Comparison of ENCODE assay signal across 6 cellular contexts in the genomic region with DNA sequence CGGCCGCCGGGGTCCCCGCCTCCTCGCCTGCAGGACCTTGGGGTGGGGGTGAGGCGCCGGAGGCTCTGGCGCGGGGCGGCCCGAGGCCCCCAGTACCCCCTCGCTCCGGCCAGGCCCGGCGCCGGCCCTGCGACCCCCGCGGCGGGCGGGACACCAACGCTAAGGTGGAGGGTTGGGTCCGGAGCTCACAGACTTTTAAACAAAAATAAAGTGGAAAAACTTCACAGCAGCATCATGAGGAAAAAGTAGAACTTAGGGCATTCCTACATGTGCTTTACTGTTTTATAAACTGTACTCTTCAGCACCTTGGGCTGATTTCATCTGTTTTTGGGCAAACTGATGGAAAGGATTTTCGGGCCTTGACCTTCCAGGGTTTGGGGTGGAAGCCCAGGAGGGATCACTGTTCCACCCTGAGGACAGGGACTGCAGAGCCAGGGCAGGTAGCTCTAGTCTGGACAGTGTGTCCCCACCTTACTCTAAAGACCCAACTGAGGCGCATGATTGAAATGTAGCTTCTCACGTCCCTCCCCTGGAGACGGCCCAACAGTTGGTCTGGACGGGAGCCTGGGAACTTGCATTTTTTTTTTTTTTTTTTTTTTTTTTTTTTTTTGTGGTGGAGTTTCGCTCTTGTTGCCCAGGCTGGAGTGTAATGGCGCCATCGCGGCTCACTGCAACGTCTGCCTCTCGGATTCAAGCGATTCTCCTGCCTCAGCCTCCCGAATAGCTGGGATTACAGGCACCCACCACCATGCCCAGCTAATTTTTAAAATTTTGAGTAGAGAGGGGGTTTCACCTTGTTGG. TPM values are rescaled to one million over a fixed set of nuclear protein-coding genes. Genes with fewer than 3 reads are reported as not detected.
DNase-seq lines count a peak whose midpoint lies in the region; ATAC-seq lines count a peak whose summit lies in the region.

No MANE protein-coding gene starts in this region.

- peaks cover 1% of the 10 kb centered on the region for H3K9me3 Mint-ChIP-seq in activated naive CD4-positive, alpha-beta T cell treated with anti-CD3 and anti-CD28 coated beads for 36 hours
- H3K9me3 Mint-ChIP-seq in T-cell, result peaks cover 0 to 2% (median 0%) of the 10 kb centered on the region in 3 donors

- H3K4me1 Mint-ChIP-seq in activated naive CD4-positive, alpha-beta T cell treated with anti-CD3 and anti-CD28 coated beads for 36 hours (ENCODE audit: low read depth), result peaks cover 40% of the 10 kb centered on the region
- peaks cover 38 to 45% (median 44%) of the 10 kb centered on the region in 3 donors for H3K4me1 Mint-ChIP-seq in T-cell

- H3K4me1 ChIP-seq in aorta (ENCODE audit: control insufficient read depth in 1 of 2, insufficient read depth in 2 of 2, low read length in 2 of 2), result peaks cover 0 to 4% of the 10 kb centered on the region in 2 donors

- H3K27me3 Mint-ChIP-seq in activated naive CD4-positive, alpha-beta T cell treated with anti-CD3 and anti-CD28 coated beads for 36 hours (ENCODE audit: low read depth), result no peaks in the 10 kb centered on the region
- no peaks in the 10 kb centered on the region for H3K27me3 Mint-ChIP-seq in T-cell

- DNase-seq in activated naive CD4-positive, alpha-beta T cell treated with anti-CD3 and anti-CD28 coated beads for 36 hours, result no peak
- no peak for DNase-seq in activated naive CD4-positive, alpha-beta T cell treated with Interleukin-2 at 50 U/mL for 16 hours
- DNase-seq in T-cell (peak in 1 of 34 experiments; percentile 17), aorta (no peak), occipital lobe (lab: John Stamatoyannopoulos, UW) (no peak)

- ATAC-seq in T-cell (replicated peaks in 1 of 4), result peak; percentile 2 to 10 (median 6)
- no peak for ATAC-seq in aorta (ENCODE audit: low FRiP score)

- no peaks in the 10 kb centered on the region for H3K27me3 ChIP-seq in aorta (ENCODE audit: control insufficient read depth in 1 of 2, insufficient read depth in 2 of 2, low read length in 1 of 2)

- peak overlapping the region; percentile 85 for H3K27ac Mint-ChIP-seq in activated naive CD4-positive, alpha-beta T cell treated with anti-CD3 and anti-CD28 coated beads for 36 hours
- H3K27ac Mint-ChIP-seq in T-cell, result peak overlapping the region; percentile 83 to 91

- CTCF ChIA-PET in activated naive CD4-positive, alpha-beta T cell treated with anti-CD3 and anti-CD28 coated beads for 36 hours (lab: Charles Lee), result interaction anchor here (1.1 to 1.4 kb wide), 2 partner anchors 28 to 115 kb away, joined by 3 to 6 read pairs; no protein-coding TSS in a partner anchor
- CTCF ChIA-PET in T-cell (lab: Charles Lee), result interaction anchor here (0.6 to 0.7 kb wide), 8 partner anchors 32 to 475 kb away, joined by 3 to 14 read pairs (median 4); no protein-coding TSS in a partner anchor

- POLR2A ChIA-PET in T-cell (lab: Charles Lee), result no interaction called here

- peaks cover 13% of the 10 kb centered on the region for H3K36me3 Mint-ChIP-seq in activated naive CD4-positive, alpha-beta T cell treated with anti-CD3 and anti-CD28 coated beads for 36 hours (ENCODE audit: low read depth)
- peaks cover 9% of the 10 kb centered on the region for H3K36me3 Mint-ChIP-seq in T-cell

- no peak overlapping the region for H3K27ac ChIP-seq in aorta (ENCODE audit: low read depth in 1 of 2, low read length in 2 of 2)

- H3K4me3 ChIP-seq in iPS-18c (ENCODE audit: insufficient read depth, low read depth, low read length) (peak overlapping the region; percentile 81), aorta (ENCODE audit: low read length in 2 of 2) (peak overlapping the region; percentile 80 to 87)

- H3K9me3 ChIP-seq in iPS-18c (ENCODE audit: control insufficient read depth, insufficient read depth, low read length) (peaks cover 2% of the 10 kb centered on the region), aorta (ENCODE audit: control insufficient read depth, low read length) (no peaks in the 10 kb centered on the region)

- peak overlapping the region; percentile 91 for H3K4me3 Mint-ChIP-seq in activated naive CD4-positive, alpha-beta T cell treated with anti-CD3 and anti-CD28 coated beads for 36 hours
- peak overlapping the region; percentile 52 to 91 (median 88) for H3K4me3 Mint-ChIP-seq in T-cell

- H3K36me3 ChIP-seq in aorta (ENCODE audit: control insufficient read depth in 1 of 2, insufficient read depth in 2 of 2, low read length in 1 of 2), result no peaks in the 10 kb centered on the region

- 11 to 12% methylated on average over 25 to 36 of the region's 36 CpGs for WGBS in aorta, 2 donors

- intact Hi-C loops in activated naive CD4-positive, alpha-beta T cell treated with anti-CD3 and anti-CD28 coated beads for 36 hours (cut with micrococcal nuclease), result loop anchor here (1.0 to 5.0 kb wide), 7 partner anchors 23 to 329 kb away; partner anchors contain the start of genes ATP5F1E, PRELID3B and STX16
- intact Hi-C loops in aorta (cut with DNase I), result loop anchor here (2.0 to 5.0 kb wide), 4 partner anchors 59 to 89 kb away; partner anchors contain the start of gene PRELID3B (in 1 of the 2)

RNA-seq across cellular contexts. Expression of gene NELFCD, which starts 0.7 kb away (rescaled TPM):
- 100 to 1,000 TPM; 102 to 103 TPM for total RNA-seq in activated naive CD4-positive, alpha-beta T cell treated with anti-CD3 and anti-CD28 coated beads for 36 hours
- 10 to 100 TPM; 72.6 to 95.4 (median 90.4) TPM for total RNA-seq in T-cell
- total RNA-seq in aorta, result 10 to 100 TPM; 40.5 to 50.1 TPM
- 10 to 100 TPM; 22.7 to 53.9 TPM for polyA plus RNA-seq in aorta
- 45.7 TPM for total RNA-seq in occipital lobe

RNA-seq across cellular contexts. Expression of gene CTSZ, which starts 25.3 kb away (rescaled TPM):
- total RNA-seq in activated naive CD4-positive, alpha-beta T cell treated with anti-CD3 and anti-CD28 coated beads for 36 hours, result 10 to 100 TPM; 17.3 to 17.9 TPM
- total RNA-seq in T-cell (10 to 100 TPM; 16.8 to 37.1 (median 26.1) TPM), aorta (100 to 1,000 TPM; 183 to 241 TPM), occipital lobe (12.2 TPM)
- polyA plus RNA-seq in aorta, result 100 to 1,000 TPM; 299 to 350 TPM

RNA-seq across cellular contexts. Expression of gene TUBB1, which starts 37.5 kb away (rescaled TPM):
- total RNA-seq in activated naive CD4-positive, alpha-beta T cell treated with anti-CD3 and anti-CD28 coated beads for 36 hours, result not detected
- total RNA-seq in T-cell (1 to 10 TPM in 1 of 5 donors, under 1 TPM in 1, not detected in 3; 0.56 to 5.0 TPM), aorta (1 to 10 TPM in 1 of 2 donors, under 1 TPM in 1; 0.15 to 2.1 TPM), occipital lobe (0.47 TPM)
- polyA plus RNA-seq in aorta, result not detected

RNA-seq across cellular contexts. Expression of gene ATP5F1E, which starts 50.4 kb away (rescaled TPM):
- 10 to 100 TPM; 74.5 to 86.3 TPM for total RNA-seq in activated naive CD4-positive, alpha-beta T cell treated with anti-CD3 and anti-CD28 coated beads for 36 hours
- total RNA-seq in T-cell (100 to 1,000 TPM in 1 of 5 donors, 10 to 100 TPM in 4; 50.6 to 105 (median 62.4) TPM), aorta (10 to 100 TPM; 48.2 to 50.1 TPM), occipital lobe (28.7 TPM)
- 100 to 1,000 TPM in 1 of 2 donors, 10 to 100 TPM in 1; 51.5 to 110 TPM for polyA plus RNA-seq in aorta

Comparison
In these comparisons a context has a peak if more than half of its experiments do, and no peak if none do; other contexts are left out.
1. RNA of gene CTSZ, which starts 25.3 kb away (total RNA-seq): 183 to 241 TPM in aorta; 16.8 to 37.1 TPM in T-cell, 17.3 to 17.9 TPM in activated naive CD4-positive, alpha-beta T cell treated with anti-CD3 and anti-CD28 coated beads for 36 hours and 12.2 TPM in occipital lobe (single experiment); every median in the first group is over 4 times any median in the second.